In genomic region chr11:72012091-72012630, GRCh38 we compare ENCODE assay signal across 1 cellular context.
TF ChIP-seq lines count a peak whose summit lies in the region.

No MANE protein-coding gene starts in this region.

TF ChIP-seq in HCT116, 20 proteins besides CTCF, POLR2A, EP300 and RAD21:
- TF ChIP-seq ATF3 (IDR thresholded peaks at IDR 0.05) = no peak
- no peak for TF ChIP-seq SIN3A (IDR thresholded peaks at IDR 0.05; ENCODE audit: low read depth)
- no peak for TF ChIP-seq CBX3 (IDR thresholded peaks at IDR 0.05; ENCODE audit: low read depth)
- TF ChIP-seq EZH2phosphoT487 (IDR thresholded peaks at IDR 0.05; ENCODE audit: borderline replicate concordance) = no peak
- no peak for TF ChIP-seq ZBTB33 (IDR thresholded peaks at IDR 0.05; ENCODE audit: extremely low read depth, insufficient replicate concordance, low read length)
- TF ChIP-seq EZH2 (IDR thresholded peaks at IDR 0.05) = no peak
- no peak for TF ChIP-seq MAX (IDR thresholded peaks at IDR 0.05)
- no peak for TF ChIP-seq FOSL1 (IDR thresholded peaks at IDR 0.05; ENCODE audit: low read depth)
- TF ChIP-seq ZFX (IDR thresholded peaks at IDR 0.05) = no peak
- no peak for TF ChIP-seq REST (IDR thresholded peaks at IDR 0.05; ENCODE audit: low read depth)
- no peak for TF ChIP-seq YY1 (IDR thresholded peaks at IDR 0.05; ENCODE audit: extremely low read depth, insufficient replicate concordance, low read depth, low read length)
- TF ChIP-seq SRF (IDR thresholded peaks at IDR 0.05; ENCODE audit: low read depth) = no peak
- no peak for TF ChIP-seq TCF7L2 (IDR thresholded peaks at IDR 0.05; ENCODE audit: borderline replicate concordance, extremely low read depth, insufficient read depth, insufficient read length)
- TF ChIP-seq EGR1 (IDR thresholded peaks at IDR 0.05; ENCODE audit: low read depth) = no peak
